In genomic region chr20:653110-653589, GRCh38 we compare ENCODE assay signal across 8 cellular contexts. TPM values are rescaled to one million over a fixed set of nuclear protein-coding genes. Genes with fewer than 3 reads are reported as not detected.
DNase-seq lines count a peak whose midpoint lies in the region; ATAC-seq and TF ChIP-seq lines count a peak whose summit lies in the region.

TSS of gene SRXN1 (minus strand) at chr20:653200. CDS start at chr20:653185, 15 bp downstream.

- H3K27me3 ChIP-seq in cardiac muscle cell (no peaks in the 10 kb centered on the region), transverse colon (peaks cover 4% of the 10 kb centered on the region)

- in situ Hi-C loops in transverse colon (cut with MboI; ENCODE audit: low pct_ligation_motif_present in 1 of 4, low pct_unique_long_range_greater_than_20kb in 1 of 4, low sequenced_read_pairs in 3 of 4), result loop anchor here in 1 of 4 donors (10.0 kb wide), 1 partner anchor 88 kb away; no protein-coding TSS in a partner anchor

- H3K4me1 ChIP-seq in cardiac muscle cell (ENCODE audit: low read depth) (peaks cover 13% of the 10 kb centered on the region), transverse colon (peaks cover 0 to 22% (median 12%) of the 10 kb centered on the region in 4 donors)

- peak; percentile 40 for TF ChIP-seq CTCF in cardiac muscle cell (IDR thresholded peaks at IDR 0.05; ENCODE audit: low read depth, low read length)
- TF ChIP-seq CTCF in transverse colon (IDR thresholded peaks at IDR 0.05), result peak in 4 of 5 experiments; percentile 17 to 58 (median 30)

- intact Hi-C loops in transverse colon (cut with DNase I; ENCODE audit: low total_unique reads), result no loop called here

- peak; percentile 39; the same call in 1 of the 2 replicates for TF ChIP-seq RAD21 in Ishikawa (IDR thresholded peaks at IDR 0.05; ENCODE audit: low read depth)

- H3K4me3 ChIP-seq in cardiac muscle cell (peak within 1 kb of the TSS; percentile 33), transverse colon (peak within 1 kb of the TSS; percentile 43 to 80 (median 74))

- DNase-seq in EL, result peak; percentile 94
- peak; percentile 86 to 89 for DNase-seq in SW 1271 (lab: John Stamatoyannopoulos, UW)
- peak; percentile 59 for DNase-seq in activated naive CD8-positive, alpha-beta T cell treated with anti-CD3 and anti-CD28 coated beads, Interleukin-2, amount 50 U/mL, for 16 hours (ENCODE audit: low read depth, low spot score)
- peak; percentile 93 to 96 for DNase-seq in cardiac muscle cell (ENCODE audit: low read depth in 1 of 2, low spot score in 1 of 2)
- peak; percentile 60 for DNase-seq in pons (ENCODE audit: low spot score)
- DNase-seq in transverse colon, result peak; percentile 93

- 1% methylated on average over 14 of the region's 74 CpGs; no CpG with 5 or more reads in 1 of the 2 donors for WGBS in transverse colon (ENCODE audit: low coverage in 1 of 2), 2 donors

- peak within 1 kb of the TSS; percentile 93 for H3K27ac ChIP-seq in cardiac muscle cell
- peak within 1 kb of the TSS; percentile 76 to 89 (median 81) for H3K27ac ChIP-seq in transverse colon

- H3K9me3 ChIP-seq in cardiac muscle cell (ENCODE audit: low read depth), result no peaks in the 10 kb centered on the region
- H3K9me3 ChIP-seq in transverse colon, result no peaks in the 10 kb centered on the region

- H3K36me3 ChIP-seq in cardiac muscle cell, result peaks cover 9% of the 10 kb centered on the region
- H3K36me3 ChIP-seq in transverse colon, result peaks cover 0 to 8% (median 3%) of the 10 kb centered on the region in 4 donors

- peak; percentile 84 for ATAC-seq in GM21528 (IDR thresholded peaks at IDR 0.05; ENCODE audit: low FRiP score, unreplicated experiment)

- TF ChIP-seq EP300 in Ishikawa (IDR thresholded peaks at IDR 0.05; ENCODE audit: borderline replicate concordance), result peak; percentile 22; the same call in 1 of the 2 replicates
- TF ChIP-seq EP300 in transverse colon (IDR thresholded peaks at IDR 0.05; ENCODE audit: low read depth), result no peak

- TF ChIP-seq POLR2A in transverse colon (IDR thresholded peaks at IDR 0.05), result no peak

TF ChIP-seq in Ishikawa, 13 proteins besides CTCF, POLR2A, EP300 and RAD21:
- TF ChIP-seq USF1 (IDR thresholded peaks at IDR 0.05), result no peak
- TF ChIP-seq NFIC (IDR thresholded peaks at IDR 0.05), result no peak
- no peak for TF ChIP-seq CEBPB (IDR thresholded peaks at IDR 0.05)
- no peak for TF ChIP-seq REST (IDR thresholded peaks at IDR 0.05; ENCODE audit: low read depth)
- no peak; the same call in 1 of the 2 replicates for TF ChIP-seq ZBTB7A (IDR thresholded peaks at IDR 0.05; ENCODE audit: low read depth)
- TF ChIP-seq EGR1 (IDR thresholded peaks at IDR 0.05), result peak; percentile 72
- peak; percentile 34; the same call in 1 of the 2 replicates for TF ChIP-seq MAX (IDR thresholded peaks at IDR 0.05)
- TF ChIP-seq TEAD4 (IDR thresholded peaks at IDR 0.05), result no peak
- no peak; the same call in 1 of the 2 replicates for TF ChIP-seq TCF12 (IDR thresholded peaks at IDR 0.05; ENCODE audit: low read depth)
- no peak for TF ChIP-seq TAF1 (IDR thresholded peaks at IDR 0.05; ENCODE audit: low read depth)
- no peak for TF ChIP-seq FOXM1 (IDR thresholded peaks at IDR 0.05; ENCODE audit: borderline replicate concordance, low read depth)
- no peak; the same call in 1 of the 2 replicates for TF ChIP-seq CREB1 (IDR thresholded peaks at IDR 0.05; ENCODE audit: low read depth)
- TF ChIP-seq YY1 (IDR thresholded peaks at IDR 0.05; ENCODE audit: low read depth), result no peak

RNA-seq across cellular contexts. Expression of gene SRXN1, which starts in this region (rescaled TPM):
- 19.4 and 21.6 TPM in 2 replicates for total RNA-seq in cardiac muscle cell
- polyA plus RNA-seq in cardiac muscle cell, result 21.4 and 26.0 TPM in 2 replicates
- 10 to 100 TPM in 3 of 4 donors, 1 to 10 TPM in 1; 8.6 to 43.0 (median 21.2) TPM for total RNA-seq in transverse colon

Comparison
In these comparisons a context has a peak if more than half of its experiments do, and no peak if none do; other contexts are left out.
1. Peak in every context shown above with its lines: DNase-seq, ATAC-seq, H3K4me3 ChIP-seq and H3K27ac ChIP-seq.